In genomic region chr15:58551764-58552504, GRCh38 we compare ENCODE assay signal across 1 cellular context.
TF ChIP-seq lines count a peak whose summit lies in the region.

No MANE protein-coding gene starts in this region.

TF ChIP-seq in HepG2, 621 proteins besides CTCF, POLR2A, EP300 and RAD21 (continued from another document and continues in another):
- TF ChIP-seq GMEB1 (CRISPR knock-in tag; IDR thresholded peaks at IDR 0.05; ENCODE audit: borderline replicate concordance) = no peak
- no peak for TF ChIP-seq MAFG (CRISPR knock-in tag; IDR thresholded peaks at IDR 0.05)
- TF ChIP-seq, protein P1, sequence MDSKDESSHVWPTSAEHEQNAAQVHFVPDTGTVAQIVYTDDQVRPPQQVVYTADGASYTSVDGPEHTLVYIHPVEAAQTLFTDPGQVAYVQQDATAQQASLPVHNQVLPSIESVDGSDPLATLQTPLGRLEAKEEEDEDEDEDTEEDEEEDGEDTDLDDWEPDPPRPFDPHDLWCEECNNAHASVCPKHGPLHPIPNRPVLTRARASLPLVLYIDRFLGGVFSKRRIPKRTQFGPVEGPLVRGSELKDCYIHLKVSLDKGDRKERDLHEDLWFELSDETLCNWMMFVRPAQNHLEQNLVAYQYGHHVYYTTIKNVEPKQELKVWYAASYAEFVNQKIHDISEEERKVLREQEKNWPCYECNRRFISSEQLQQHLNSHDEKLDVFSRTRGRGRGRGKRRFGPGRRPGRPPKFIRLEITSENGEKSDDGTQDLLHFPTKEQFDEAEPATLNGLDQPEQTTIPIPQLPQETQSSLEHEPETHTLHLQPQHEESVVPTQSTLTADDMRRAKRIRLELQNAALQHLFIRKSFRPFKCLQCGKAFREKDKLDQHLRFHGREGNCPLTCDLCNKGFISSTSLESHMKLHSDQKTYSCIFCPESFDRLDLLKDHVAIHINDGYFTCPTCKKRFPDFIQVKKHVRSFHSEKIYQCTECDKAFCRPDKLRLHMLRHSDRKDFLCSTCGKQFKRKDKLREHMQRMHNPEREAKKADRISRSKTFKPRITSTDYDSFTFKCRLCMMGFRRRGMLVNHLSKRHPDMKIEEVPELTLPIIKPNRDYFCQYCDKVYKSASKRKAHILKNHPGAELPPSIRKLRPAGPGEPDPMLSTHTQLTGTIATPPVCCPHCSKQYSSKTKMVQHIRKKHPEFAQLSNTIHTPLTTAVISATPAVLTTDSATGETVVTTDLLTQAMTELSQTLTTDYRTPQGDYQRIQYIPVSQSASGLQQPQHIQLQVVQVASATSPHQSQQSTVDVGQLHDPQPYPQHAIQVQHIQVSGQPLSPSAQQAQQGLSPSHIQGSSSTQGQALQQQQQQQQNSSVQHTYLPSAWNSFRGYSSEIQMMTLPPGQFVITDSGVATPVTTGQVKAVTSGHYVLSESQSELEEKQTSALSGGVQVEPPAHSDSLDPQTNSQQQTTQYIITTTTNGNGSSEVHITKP (CRISPR knock-in tag; IDR thresholded peaks at IDR 0.05; ENCODE audit: low read depth) = no peak; the same call in 1 of the 2 replicates
- TF ChIP-seq, protein P2, sequence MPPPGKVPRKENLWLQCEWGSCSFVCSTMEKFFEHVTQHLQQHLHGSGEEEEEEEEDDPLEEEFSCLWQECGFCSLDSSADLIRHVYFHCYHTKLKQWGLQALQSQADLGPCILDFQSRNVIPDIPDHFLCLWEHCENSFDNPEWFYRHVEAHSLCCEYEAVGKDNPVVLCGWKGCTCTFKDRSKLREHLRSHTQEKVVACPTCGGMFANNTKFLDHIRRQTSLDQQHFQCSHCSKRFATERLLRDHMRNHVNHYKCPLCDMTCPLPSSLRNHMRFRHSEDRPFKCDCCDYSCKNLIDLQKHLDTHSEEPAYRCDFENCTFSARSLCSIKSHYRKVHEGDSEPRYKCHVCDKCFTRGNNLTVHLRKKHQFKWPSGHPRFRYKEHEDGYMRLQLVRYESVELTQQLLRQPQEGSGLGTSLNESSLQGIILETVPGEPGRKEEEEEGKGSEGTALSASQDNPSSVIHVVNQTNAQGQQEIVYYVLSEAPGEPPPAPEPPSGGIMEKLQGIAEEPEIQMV (CRISPR knock-in tag; IDR thresholded peaks at IDR 0.05; ENCODE audit: low read depth) = no peak
- TF ChIP-seq, protein P3, sequence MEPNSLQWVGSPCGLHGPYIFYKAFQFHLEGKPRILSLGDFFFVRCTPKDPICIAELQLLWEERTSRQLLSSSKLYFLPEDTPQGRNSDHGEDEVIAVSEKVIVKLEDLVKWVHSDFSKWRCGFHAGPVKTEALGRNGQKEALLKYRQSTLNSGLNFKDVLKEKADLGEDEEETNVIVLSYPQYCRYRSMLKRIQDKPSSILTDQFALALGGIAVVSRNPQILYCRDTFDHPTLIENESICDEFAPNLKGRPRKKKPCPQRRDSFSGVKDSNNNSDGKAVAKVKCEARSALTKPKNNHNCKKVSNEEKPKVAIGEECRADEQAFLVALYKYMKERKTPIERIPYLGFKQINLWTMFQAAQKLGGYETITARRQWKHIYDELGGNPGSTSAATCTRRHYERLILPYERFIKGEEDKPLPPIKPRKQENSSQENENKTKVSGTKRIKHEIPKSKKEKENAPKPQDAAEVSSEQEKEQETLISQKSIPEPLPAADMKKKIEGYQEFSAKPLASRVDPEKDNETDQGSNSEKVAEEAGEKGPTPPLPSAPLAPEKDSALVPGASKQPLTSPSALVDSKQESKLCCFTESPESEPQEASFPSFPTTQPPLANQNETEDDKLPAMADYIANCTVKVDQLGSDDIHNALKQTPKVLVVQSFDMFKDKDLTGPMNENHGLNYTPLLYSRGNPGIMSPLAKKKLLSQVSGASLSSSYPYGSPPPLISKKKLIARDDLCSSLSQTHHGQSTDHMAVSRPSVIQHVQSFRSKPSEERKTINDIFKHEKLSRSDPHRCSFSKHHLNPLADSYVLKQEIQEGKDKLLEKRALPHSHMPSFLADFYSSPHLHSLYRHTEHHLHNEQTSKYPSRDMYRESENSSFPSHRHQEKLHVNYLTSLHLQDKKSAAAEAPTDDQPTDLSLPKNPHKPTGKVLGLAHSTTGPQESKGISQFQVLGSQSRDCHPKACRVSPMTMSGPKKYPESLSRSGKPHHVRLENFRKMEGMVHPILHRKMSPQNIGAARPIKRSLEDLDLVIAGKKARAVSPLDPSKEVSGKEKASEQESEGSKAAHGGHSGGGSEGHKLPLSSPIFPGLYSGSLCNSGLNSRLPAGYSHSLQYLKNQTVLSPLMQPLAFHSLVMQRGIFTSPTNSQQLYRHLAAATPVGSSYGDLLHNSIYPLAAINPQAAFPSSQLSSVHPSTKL (CRISPR knock-in tag; IDR thresholded peaks at IDR 0.05) = peak; percentile 78
- no peak for TF ChIP-seq ZBTB2 (CRISPR knock-in tag; IDR thresholded peaks at IDR 0.05; ENCODE audit: low read depth)
- TF ChIP-seq, protein P4, sequence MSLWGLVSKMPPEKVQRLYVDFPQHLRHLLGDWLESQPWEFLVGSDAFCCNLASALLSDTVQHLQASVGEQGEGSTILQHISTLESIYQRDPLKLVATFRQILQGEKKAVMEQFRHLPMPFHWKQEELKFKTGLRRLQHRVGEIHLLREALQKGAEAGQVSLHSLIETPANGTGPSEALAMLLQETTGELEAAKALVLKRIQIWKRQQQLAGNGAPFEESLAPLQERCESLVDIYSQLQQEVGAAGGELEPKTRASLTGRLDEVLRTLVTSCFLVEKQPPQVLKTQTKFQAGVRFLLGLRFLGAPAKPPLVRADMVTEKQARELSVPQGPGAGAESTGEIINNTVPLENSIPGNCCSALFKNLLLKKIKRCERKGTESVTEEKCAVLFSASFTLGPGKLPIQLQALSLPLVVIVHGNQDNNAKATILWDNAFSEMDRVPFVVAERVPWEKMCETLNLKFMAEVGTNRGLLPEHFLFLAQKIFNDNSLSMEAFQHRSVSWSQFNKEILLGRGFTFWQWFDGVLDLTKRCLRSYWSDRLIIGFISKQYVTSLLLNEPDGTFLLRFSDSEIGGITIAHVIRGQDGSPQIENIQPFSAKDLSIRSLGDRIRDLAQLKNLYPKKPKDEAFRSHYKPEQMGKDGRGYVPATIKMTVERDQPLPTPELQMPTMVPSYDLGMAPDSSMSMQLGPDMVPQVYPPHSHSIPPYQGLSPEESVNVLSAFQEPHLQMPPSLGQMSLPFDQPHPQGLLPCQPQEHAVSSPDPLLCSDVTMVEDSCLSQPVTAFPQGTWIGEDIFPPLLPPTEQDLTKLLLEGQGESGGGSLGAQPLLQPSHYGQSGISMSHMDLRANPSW (CRISPR knock-in tag; IDR thresholded peaks at IDR 0.05; ENCODE audit: borderline replicate concordance) = no peak
- TF ChIP-seq SETDB1 (CRISPR knock-in tag; IDR thresholded peaks at IDR 0.05; ENCODE audit: borderline replicate concordance) = no peak
- no peak for TF ChIP-seq ZNF331 (CRISPR knock-in tag; IDR thresholded peaks at IDR 0.05)
- no peak for TF ChIP-seq ZNF274 (CRISPR knock-in tag; IDR thresholded peaks at IDR 0.05)
- TF ChIP-seq BCL6 (CRISPR knock-in tag; IDR thresholded peaks at IDR 0.05) = peak; percentile 55; the same call in 1 of the 2 replicates
- no peak for TF ChIP-seq MXI1 (IDR thresholded peaks at IDR 0.05; ENCODE audit: borderline replicate concordance, low read depth, low read length)
- no peak for TF ChIP-seq MTA3 (CRISPR knock-in tag; IDR thresholded peaks at IDR 0.05)
- TF ChIP-seq HCFC1 (IDR thresholded peaks at IDR 0.05; ENCODE audit: low read depth, low read length) = no peak
- peak; percentile 66; the same call in 1 of the 2 replicates for TF ChIP-seq NFIC (IDR thresholded peaks at IDR 0.05; ENCODE audit: low read length)
- TF ChIP-seq ZNF780A (CRISPR knock-in tag; IDR thresholded peaks at IDR 0.05) = no peak
- peak; percentile 60 for TF ChIP-seq ASH2L (IDR thresholded peaks at IDR 0.05; ENCODE audit: insufficient read length, low read depth, low read length)
- no peak for TF ChIP-seq ZNF597 (CRISPR knock-in tag; IDR thresholded peaks at IDR 0.05)
- TF ChIP-seq ZNF253 (CRISPR knock-in tag; IDR thresholded peaks at IDR 0.05; ENCODE audit: borderline replicate concordance) = no peak
- no peak for TF ChIP-seq ZFP90 (CRISPR knock-in tag; IDR thresholded peaks at IDR 0.05; ENCODE audit: borderline replicate concordance)
- no peak for TF ChIP-seq ZNF138 (CRISPR knock-in tag; IDR thresholded peaks at IDR 0.05; ENCODE audit: low read depth)
- TF ChIP-seq NR2F6 (IDR thresholded peaks at IDR 0.05) = peak; percentile 44; the same call in 1 of the 2 replicates
- no peak for TF ChIP-seq NR2F6 (CRISPR knock-in tag; IDR thresholded peaks at IDR 0.05)
- TF ChIP-seq HOXA7 (CRISPR knock-in tag; IDR thresholded peaks at IDR 0.05) = no peak
- no peak for TF ChIP-seq ZBTB7A (CRISPR knock-in tag; IDR thresholded peaks at IDR 0.05)
- no peak for TF ChIP-seq ZNF205 (CRISPR knock-in tag; IDR thresholded peaks at IDR 0.05)
- no peak for TF ChIP-seq SAFB2 (CRISPR knock-in tag; IDR thresholded peaks at IDR 0.05; ENCODE audit: borderline replicate concordance, low read depth)
- 0 out of 2 replicates have a peak, but pooled peaks have one; percentile 2 for TF ChIP-seq ZBTB33 (CRISPR knock-in tag; IDR thresholded peaks at IDR 0.05)
- peak; percentile 60; the same call in 1 of the 2 replicates for TF ChIP-seq ZNF788 (CRISPR knock-in tag; IDR thresholded peaks at IDR 0.05; ENCODE audit: borderline replicate concordance)
- TF ChIP-seq ZMAT3 (CRISPR knock-in tag; conservative IDR thresholded peaks at IDR 0.05) = no peak
- TF ChIP-seq NFYB (CRISPR knock-in tag; IDR thresholded peaks at IDR 0.05) = no peak
- TF ChIP-seq, protein P5, sequence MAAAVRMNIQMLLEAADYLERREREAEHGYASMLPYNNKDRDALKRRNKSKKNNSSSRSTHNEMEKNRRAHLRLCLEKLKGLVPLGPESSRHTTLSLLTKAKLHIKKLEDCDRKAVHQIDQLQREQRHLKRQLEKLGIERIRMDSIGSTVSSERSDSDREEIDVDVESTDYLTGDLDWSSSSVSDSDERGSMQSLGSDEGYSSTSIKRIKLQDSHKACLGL (CRISPR knock-in tag; IDR thresholded peaks at IDR 0.05) = peak; percentile 48; the same call in 1 of the 2 replicates
- no peak for TF ChIP-seq ZNF33A (CRISPR knock-in tag; IDR thresholded peaks at IDR 0.05; ENCODE audit: borderline replicate concordance)
